ENCODE assay signal across 8 cellular contexts in genomic region chr4:107989537-107990386, GRCh38. TPM values are rescaled to one million over a fixed set of nuclear protein-coding genes. Genes with fewer than 3 reads are reported as not detected.
A peak's percentile ranks its signal among the peaks of the same experiment; 100 is the strongest.
DNase-seq lines count a peak whose midpoint lies in the region; ATAC-seq and TF ChIP-seq lines count a peak whose summit lies in the region.

Gene HADH, plus strand, starts transcription at chr4:107989889. Its CDS starts 44 bp downstream, at chr4:107989933.

- H2AFZ ChIP-seq in parathyroid adenoma: peak within 1 kb of the TSS; percentile 79

- DNase-seq in NCI-H1417 (lab: John Stamatoyannopoulos, UW) (peak; percentile 87 to 95 (median 95)), SW480 (ENCODE audit: low spot score) (peak; percentile 82), Right ventricle myocardium superior (peak; percentile 97), tibial artery (peak; percentile 93 to 97)
- peak; percentile 93 for DNase-seq in activated naive CD8-positive, alpha-beta T cell treated with anti-CD3 and anti-CD28 coated beads, Interleukin-2, amount 50 U/mL, for 24 hours

- peaks cover 8% of the 10 kb centered on the region for H3K36me3 Mint-ChIP-seq in activated naive CD8-positive, alpha-beta T cell treated with anti-CD3 and anti-CD28 coated beads, Interleukin-2, amount 50 U/mL, for 24 hours (ENCODE audit: low read depth)

- H3K27me3 Mint-ChIP-seq in activated naive CD8-positive, alpha-beta T cell treated with anti-CD3 and anti-CD28 coated beads, Interleukin-2, amount 50 U/mL, for 24 hours: no peaks in the 10 kb centered on the region

- peak; percentile 96 for ATAC-seq in HG02759 (IDR thresholded peaks at IDR 0.05; ENCODE audit: unreplicated experiment)
- ATAC-seq in activated naive CD8-positive, alpha-beta T cell treated with anti-CD3 and anti-CD28 coated beads, Interleukin-2, amount 50 U/mL, for 24 hours: peak; percentile 99
- peak; percentile 98 for ATAC-seq in Right ventricle myocardium superior (ENCODE audit: poor library complexity)

- peak within 1 kb of the TSS; percentile 92 for H3K4me2 ChIP-seq in parathyroid adenoma (ENCODE audit: low read length)

- H3K9me3 ChIP-seq in parathyroid adenoma (ENCODE audit: control insufficient read depth, low read length): no peaks in the 10 kb centered on the region
- no peaks in the 10 kb centered on the region for H3K9me3 ChIP-seq in tibial artery

- peak within 1 kb of the TSS; percentile 97 for H3K4me3 Mint-ChIP-seq in activated naive CD8-positive, alpha-beta T cell treated with anti-CD3 and anti-CD28 coated beads, Interleukin-2, amount 50 U/mL, for 24 hours

- H3K4me3 ChIP-seq in GM12875 (ENCODE audit: low read depth, low read length) (peak within 1 kb of the TSS; percentile 97), parathyroid adenoma (ENCODE audit: low read depth, low read length) (peak within 1 kb of the TSS; percentile 80), tibial artery (peak within 1 kb of the TSS; percentile 74 to 96)

- H3K9ac ChIP-seq in parathyroid adenoma: no peak within 1 kb of the TSS

- H3K4me1 ChIP-seq in parathyroid adenoma (no peaks in the 10 kb centered on the region), tibial artery (peaks cover 0 to 69% (median 35%) of the 10 kb centered on the region in 4 donors)

- peak within 1 kb of the TSS; percentile 63 for H3K27ac ChIP-seq in parathyroid adenoma
- peak within 1 kb of the TSS; percentile 93 to 96 for H3K27ac ChIP-seq in tibial artery

- H3K27me3 ChIP-seq in parathyroid adenoma (ENCODE audit: control insufficient read depth, insufficient read depth, low read length): no peaks in the 10 kb centered on the region
- H3K27me3 ChIP-seq in tibial artery: no peaks in the 10 kb centered on the region

- H3K9me3 Mint-ChIP-seq in activated naive CD8-positive, alpha-beta T cell treated with anti-CD3 and anti-CD28 coated beads, Interleukin-2, amount 50 U/mL, for 24 hours: no peaks in the 10 kb centered on the region

- no peak for TF ChIP-seq CTCF in GM12875 (IDR thresholded peaks at IDR 0.05; ENCODE audit: borderline replicate concordance, insufficient read depth, low read depth, low read length)
- TF ChIP-seq CTCF in parathyroid adenoma (IDR thresholded peaks at IDR 0.05): no peak
- no peak for TF ChIP-seq CTCF in tibial artery (IDR thresholded peaks at IDR 0.05)

- H3K36me3 ChIP-seq in parathyroid adenoma (ENCODE audit: control insufficient read depth, insufficient read depth, low read length) (no peaks in the 10 kb centered on the region), tibial artery (no peaks in the 10 kb centered on the region)

- intact Hi-C loops in Right ventricle myocardium superior (cut with DNase I) (loop anchor here (10.0 kb wide), 1 partner anchor 55 kb away; the partner anchor contains the start of gene CYP2U1), tibial artery (cut with DNase I; ENCODE audit: low total_unique reads) (loop anchor here (10.0 kb wide), 1 partner anchor 55 kb away; the partner anchor contains the start of gene CYP2U1)

- peak within 1 kb of the TSS; percentile 93 for H3K27ac Mint-ChIP-seq in activated naive CD8-positive, alpha-beta T cell treated with anti-CD3 and anti-CD28 coated beads, Interleukin-2, amount 50 U/mL, for 24 hours

- no peaks in the 10 kb centered on the region for H3K79me2 ChIP-seq in parathyroid adenoma

- H3K4me1 Mint-ChIP-seq in activated naive CD8-positive, alpha-beta T cell treated with anti-CD3 and anti-CD28 coated beads, Interleukin-2, amount 50 U/mL, for 24 hours: peaks cover 46% of the 10 kb centered on the region

RNA-seq across cellular contexts. Expression of gene HADH, which starts in this region (rescaled TPM):
- total RNA-seq in Right ventricle myocardium superior: 249 TPM

Comparison
In these comparisons a context has a peak if more than half of its experiments do, and no peak if none do; other contexts are left out.
1. Peak in every context shown above with its lines: DNase-seq, ATAC-seq, H3K4me3 ChIP-seq and H3K27ac ChIP-seq.